Comparison of ENCODE assay signal across 8 cellular contexts in the genomic region with DNA sequence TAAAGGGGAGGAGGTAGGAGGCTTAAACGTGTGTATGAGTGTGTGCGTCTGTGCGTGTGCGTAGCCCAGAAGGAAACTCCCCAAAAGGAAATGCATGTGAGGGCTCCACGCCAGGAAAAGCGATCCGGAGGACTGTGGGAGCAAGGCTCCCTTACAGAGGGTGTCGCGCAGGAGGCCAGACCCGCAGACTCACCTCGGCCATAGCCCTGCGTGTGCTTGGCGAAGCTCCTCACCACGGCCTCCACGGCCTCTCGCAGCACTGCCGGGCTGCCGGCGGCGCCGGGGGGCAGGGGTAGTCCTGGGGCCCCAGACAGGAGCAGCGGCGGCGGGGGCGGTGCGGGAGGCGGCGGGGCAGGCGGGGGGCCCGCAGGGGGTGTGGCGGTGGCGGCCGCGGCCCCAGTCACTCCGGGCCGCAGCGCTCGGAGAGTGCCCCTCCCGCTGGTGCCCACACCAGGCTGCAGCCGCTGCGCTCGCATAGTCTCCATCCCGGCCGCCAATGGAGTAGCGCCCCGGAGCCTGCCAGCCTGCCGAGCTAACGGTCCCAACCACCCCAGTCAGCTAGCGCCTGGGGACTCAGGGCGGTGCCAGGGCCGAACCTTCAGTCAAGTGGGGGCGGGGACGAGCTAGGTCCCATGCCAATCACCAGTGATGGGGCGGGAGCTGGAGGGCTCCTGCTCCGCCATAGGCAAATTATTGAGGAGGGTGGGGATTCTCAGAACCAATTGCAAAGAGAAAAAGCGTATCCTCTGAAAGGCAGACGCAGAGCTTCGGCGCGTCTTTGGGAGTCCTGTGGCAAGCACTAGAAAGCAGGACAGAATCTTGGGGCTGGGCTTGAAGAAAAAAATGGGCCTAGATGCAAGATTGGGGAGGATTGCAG. TPM values are rescaled to one million over a fixed set of nuclear protein-coding genes. Genes with fewer than 3 reads are reported as not detected.
DNase-seq lines count a peak whose midpoint lies in the region; ATAC-seq and TF ChIP-seq lines count a peak whose summit lies in the region.

A gene (minus strand): TSS at position 575 of the 877 bp plus-strand sequence. CDS start 90 bp downstream, at position 485.

- H2AFZ ChIP-seq in IMR-90 (replicated peaks; ENCODE audit: low read length, poor library complexity) = peak within 1 kb of the TSS; percentile 95

- H3K4ac ChIP-seq in IMR-90 (ENCODE audit: low read depth, low read length) = peak within 1 kb of the TSS; percentile 90

- TF ChIP-seq RAD21 in IMR-90 (IDR thresholded peaks at IDR 0.05; ENCODE audit: low read length) = no peak

- H2AK5ac ChIP-seq in IMR-90 (ENCODE audit: low read depth, low read length) = peak within 1 kb of the TSS; percentile 63

- H3K36me3 ChIP-seq in IMR-90 (ENCODE audit: control insufficient read depth, insufficient read depth, low read length) = no peaks in the 10 kb centered on the region

- H2BK120ac ChIP-seq in IMR-90 (ENCODE audit: low read depth, low read length) = peak within 1 kb of the TSS; percentile 63; the same call in 1 of the 2 replicates

- dilution Hi-C loops in IMR-90 (cut with HindIII; ENCODE audit: low sequenced_read_pairs, unreplicated experiment) = no loop called here

- H2BK15ac ChIP-seq in IMR-90 (ENCODE audit: low read depth, low read length) = peak within 1 kb of the TSS; percentile 7; the same call in 1 of the 3 replicates

- peaks cover 21 to 66% of the 10 kb centered on the region in 2 experiments for H3K79me1 ChIP-seq in IMR-90 (ENCODE audit: low read depth in 1 of 2, low read length in 2 of 2)

- H3K27me3 ChIP-seq in IMR-90 (ENCODE audit: control insufficient read depth, insufficient read depth, low read length) (no peaks in the 10 kb centered on the region), mononuclear cell (ENCODE audit: insufficient read depth, low read length) (no peaks in the 10 kb centered on the region)

- H2AK9ac ChIP-seq in IMR-90 (replicated peaks; ENCODE audit: low read depth, low read length, poor library complexity) = peak within 1 kb of the TSS; percentile 98

- peaks cover 15% of the 10 kb centered on the region; the same call in 1 of the 2 replicates for H4K20me1 ChIP-seq in IMR-90 (ENCODE audit: insufficient read depth, low read length)

- CTCF ChIA-PET in IMR-90 (lab: Yijun Ruan, JAX) = interaction anchor here (0.8 to 1.2 kb wide), 2 partner anchors 66 to 98 kb away, joined by 3 to 4 read pairs; a partner anchor contains a TSS

- in situ Hi-C loops in IMR-90 (cut with MboI; ENCODE audit: low sequenced_read_pairs) = no loop called here

- H3K4me2 ChIP-seq in IMR-90 (ENCODE audit: low read depth, low read length) = peak within 1 kb of the TSS; percentile 99

- H3K14ac ChIP-seq in IMR-90 (replicated peaks; ENCODE audit: low read depth, low read length) = peak within 1 kb of the TSS; percentile 82

- intact Hi-C loops in IMR-90 (cut with micrococcal nuclease) = loop anchor here (2.0 to 10.0 kb wide), 3 partner anchors 31 to 100 kb away; a partner anchor contains a TSS

- ATAC-seq in GM21528 (IDR thresholded peaks at IDR 0.05; ENCODE audit: low FRiP score, unreplicated experiment) = peak; percentile 82
- ATAC-seq in IMR-90 (ENCODE audit: low read depth) = peak; percentile 85

- peaks cover 17% of the 10 kb centered on the region for H3K9me1 ChIP-seq in IMR-90 (ENCODE audit: insufficient read depth, low read length)

- peak within 1 kb of the TSS; percentile 94 for H3K27ac ChIP-seq in IMR-90 (ENCODE audit: insufficient read depth, low read length)

- peak within 1 kb of the TSS; percentile 68 for H3K4me3 ChIP-seq in IMR-90 (ENCODE audit: insufficient read depth, low read depth, low read length)
- H3K4me3 ChIP-seq in epithelial cell of esophagus (ENCODE audit: low read length) = peak within 1 kb of the TSS; percentile 69
- peak within 1 kb of the TSS; percentile 75 for H3K4me3 ChIP-seq in mononuclear cell (ENCODE audit: low read length)

- H2BK20ac ChIP-seq in IMR-90 (ENCODE audit: low read depth, low read length) = no peak within 1 kb of the TSS

- WGBS in IMR-90 (ENCODE audit: extremely low coverage in 2 of 2, insufficient read length in 1 of 2), 2 experiments = 4% methylated on average over 11 of the region's 60 CpGs; no CpG with 5 or more reads in 1 of the 2 experiments

- H2BK5ac ChIP-seq in IMR-90 (ENCODE audit: low read depth, low read length, poor library complexity, severe bottlenecking) = peak within 1 kb of the TSS; percentile 98

- H3K23ac ChIP-seq in IMR-90 (ENCODE audit: low read depth, low read length) = peak within 1 kb of the TSS; percentile 81; the same call in 1 of the 2 replicates

- POLR2A ChIA-PET in IMR-90 (lab: Charles Lee; ENCODE audit: unreplicated experiment) = interaction anchor here (0.5 to 0.8 kb wide), 3 partner anchors 12 to 99 kb away, joined by 3 to 6 read pairs (median 3); a partner anchor contains a TSS

- TF ChIP-seq CTCF in IMR-90 (conservative IDR thresholded peaks at IDR 0.05; ENCODE audit: low read depth, low read length) = no peak
- no peak for TF ChIP-seq CTCF in epithelial cell of esophagus (IDR thresholded peaks at IDR 0.05; ENCODE audit: insufficient read depth, low read depth, low read length, missing control alignments)

- DNase-seq in DMS 273 (lab: John Stamatoyannopoulos, UW; ENCODE audit: unreplicated experiment) (peak; percentile 99), IMR-90 (peak; percentile 96), OCI-M1 (lab: John Stamatoyannopoulos, UW) (peak; percentile 99), activated T-cell treated with anti-CD3 and anti-CD28 coated beads for 24 hours (ENCODE audit: low read depth) (peak; percentile 91), epithelial cell of esophagus (ENCODE audit: low read depth) (peak; percentile 99)
- DNase-seq in stimulated activated CD8-positive, alpha-beta memory T cell treated with anti-CD3 and anti-CD28 coated beads, Interleukin-4, amount 100 ng/mL, for 1 hour (ENCODE audit: low read depth in 2 of 2, low spot score in 1 of 2) = peak; percentile 90 to 91

- peak within 1 kb of the TSS; percentile 87 for H3K9ac ChIP-seq in IMR-90 (ENCODE audit: low read depth, low read length)

- peak; percentile 86 for TF ChIP-seq POLR2A in IMR-90 (IDR thresholded peaks at IDR 0.05; ENCODE audit: low read depth, low read length)

- H4K91ac ChIP-seq in IMR-90 (ENCODE audit: insufficient read depth, low read depth, low read length) = peak within 1 kb of the TSS; percentile 88; the same call in 1 of the 2 replicates

- peak within 1 kb of the TSS; percentile 31 for H4K5ac ChIP-seq in IMR-90 (ENCODE audit: low read depth, low read length)

- BruUV-seq in IMR-90 (replicated peaks; lab: Mats Ljungman, UMichigan) = no TSS peak

- H3K9me3 ChIP-seq in IMR-90 (ENCODE audit: control insufficient read depth, insufficient read depth, low read length) = no peaks in the 10 kb centered on the region
- H3K9me3 ChIP-seq in mononuclear cell (ENCODE audit: low read depth, low read length) = no peaks in the 10 kb centered on the region

- peak within 1 kb of the TSS; percentile 74 for H3K56ac ChIP-seq in IMR-90 (ENCODE audit: extremely low read depth, insufficient read depth, low read length)

- H3K18ac ChIP-seq in IMR-90 (ENCODE audit: low read depth, low read length) = peak within 1 kb of the TSS; percentile 55

- H4K8ac ChIP-seq in IMR-90 (ENCODE audit: low read depth in 2 of 2, low read length in 2 of 2) = peak within 1 kb of the TSS; percentile 8 to 89

- H3K4me1 ChIP-seq in IMR-90 (ENCODE audit: control insufficient read depth, insufficient read depth, low read length) (peaks cover 18% of the 10 kb centered on the region), mononuclear cell (ENCODE audit: insufficient read depth, low read length) (peaks cover 66% of the 10 kb centered on the region)

TF ChIP-seq in IMR-90, 13 proteins besides CTCF, POLR2A, EP300 and RAD21:
- TF ChIP-seq FOS (IDR thresholded peaks at IDR 0.05; ENCODE audit: low read depth, low read length) (no peak), BHLHE40 (IDR thresholded peaks at IDR 0.05; ENCODE audit: low read depth, low read length) (peak; percentile 67), MAZ (IDR thresholded peaks at IDR 0.05; ENCODE audit: borderline replicate concordance, low read depth, low read length) (peak; percentile 67; the same call in 1 of the 2 replicates), NFE2L2 (IDR thresholded peaks at IDR 0.05; ENCODE audit: low read depth, low read length) (peak; percentile 8; the same call in 1 of the 2 replicates), MXI1 (IDR thresholded peaks at IDR 0.05; ENCODE audit: borderline replicate concordance, low read depth, low read length) (peak; percentile 75; the same call in 1 of the 2 replicates), CEBPB (IDR thresholded peaks at IDR 0.05; ENCODE audit: low read depth, low read length) (no peak), RFX5 (IDR thresholded peaks at IDR 0.05; ENCODE audit: low read depth, low read length) (no peak)
TF ChIP-seq in IMR-90: peak in this region for 4.

RNA-seq across cellular contexts. Expression of the gene that starts here (rescaled TPM):
- 14.7 and 18.3 TPM in 2 replicates for total RNA-seq in IMR-90 (2012; rRNA removed)
- polyA plus RNA-seq in IMR-90 (2012; rRNA removed) = 26.9 and 28.8 TPM in 2 replicates
- polyA plus RNA-seq in IMR-90 (2012; cell fraction: cytosol; rRNA removed) = 19.4 and 24.0 TPM in 2 replicates
- 7.0 and 14.4 TPM in 2 replicates for polyA plus RNA-seq in IMR-90 (2012; cell fraction: nucleus; rRNA removed; ENCODE audit: low replicate concordance)
- total RNA-seq in mononuclear cell = 15.1 TPM

Comparison
In these comparisons a context has a peak if more than half of its experiments do, and no peak if none do; other contexts are left out.
1. Peak in every context shown above with its lines: DNase-seq, ATAC-seq, H3K4me3 ChIP-seq and H3K27ac ChIP-seq.